In the genomic region with DNA sequence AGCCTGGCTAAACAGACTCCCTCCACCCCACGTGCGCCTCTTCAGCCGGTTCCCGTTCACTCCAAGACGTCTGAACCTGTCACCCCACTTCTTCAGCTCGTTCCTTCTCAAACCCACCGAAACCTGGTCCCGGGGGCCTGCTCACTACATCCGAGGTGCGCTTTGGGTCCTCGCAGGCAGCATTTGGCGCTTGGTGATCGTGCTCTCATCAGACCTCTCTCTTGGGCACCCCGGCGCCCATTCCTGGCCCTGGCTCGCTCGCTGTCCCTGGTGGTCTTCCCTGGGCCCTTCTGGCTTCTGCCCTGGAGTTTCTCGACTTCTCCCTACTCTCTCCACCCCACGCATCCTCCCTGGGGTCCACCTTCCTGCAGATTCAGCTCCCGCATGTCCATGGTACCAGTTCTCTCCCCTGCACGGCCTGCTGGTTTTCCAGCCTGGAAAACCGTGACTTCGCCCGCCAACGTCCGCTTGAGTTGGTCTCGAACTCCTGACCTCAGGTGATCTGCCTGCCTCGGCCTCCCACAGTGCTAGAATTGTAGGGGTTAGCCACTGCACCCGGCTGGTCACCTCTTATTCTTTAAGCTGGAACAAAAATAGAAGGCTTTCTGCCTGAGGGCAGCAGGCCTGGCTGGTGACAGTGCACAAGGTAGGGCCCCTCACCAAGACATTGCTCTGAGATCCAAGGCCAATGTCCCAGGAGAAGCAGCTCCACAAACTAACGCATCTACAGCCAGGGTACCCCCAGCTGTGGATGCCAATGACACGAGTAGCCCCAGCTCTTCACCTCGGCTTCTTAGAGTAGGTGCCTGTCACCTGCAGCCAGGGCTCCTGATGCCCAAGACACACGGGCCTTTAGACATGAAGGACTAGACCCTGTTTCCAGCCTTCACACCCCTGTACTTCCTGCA, we compare ENCODE assay signal across 8 cellular contexts. TPM values are rescaled to one million over a fixed set of nuclear protein-coding genes. Genes with fewer than 3 reads are reported as not detected.
DNase-seq lines count a peak whose midpoint lies in the region; ATAC-seq and TF ChIP-seq lines count a peak whose summit lies in the region.

No MANE protein-coding gene starts in this region.

- H3K27me3 Mint-ChIP-seq in CD4-positive, alpha-beta memory T cell, result no peaks in the 10 kb centered on the region
- H3K27me3 Mint-ChIP-seq in effector memory CD8-positive, alpha-beta T cell, result no peaks in the 10 kb centered on the region
- H3K27me3 Mint-ChIP-seq in neural progenitor cell (ENCODE audit: insufficient read depth, low read depth), result peaks cover 15% of the 10 kb centered on the region

- H3K27ac Mint-ChIP-seq in CD4-positive, alpha-beta memory T cell, result peak overlapping the region; percentile 80 to 92 (median 88)
- peak overlapping the region; percentile 81 to 88 for H3K27ac Mint-ChIP-seq in effector memory CD8-positive, alpha-beta T cell
- H3K27ac Mint-ChIP-seq in neural progenitor cell, result peak overlapping the region; percentile 89

- peak overlapping the region; percentile 87 to 94 (median 91) for H3K4me3 Mint-ChIP-seq in CD4-positive, alpha-beta memory T cell
- H3K4me3 Mint-ChIP-seq in effector memory CD8-positive, alpha-beta T cell, result peak overlapping the region; percentile 90
- peak overlapping the region; percentile 90 for H3K4me3 Mint-ChIP-seq in neural progenitor cell

- peaks cover 55% of the 10 kb centered on the region for H3K4me1 ChIP-seq in CD4-positive, alpha-beta memory T cell (ENCODE audit: insufficient read depth, low read length)
- peaks cover 5% of the 10 kb centered on the region for H3K4me1 ChIP-seq in neural progenitor cell

- POLR2A ChIA-PET in CD4-positive, alpha-beta memory T cell (lab: Charles Lee; ENCODE audit: partially characterized antibody), result interaction anchor here (0.7 to 5.6 kb wide), 25 partner anchors 9 to 389 kb away, joined by 3 to 56 read pairs (median 4); partner anchors contain the start of genes COTL1, KLHL36 and MBTPS1

- H3K36me3 ChIP-seq in CD4-positive, alpha-beta memory T cell (ENCODE audit: insufficient read depth, low read length), result no peaks in the 10 kb centered on the region
- H3K36me3 ChIP-seq in MG63 (peaks cover 4% of the 10 kb centered on the region; the same call in 1 of the 2 replicates), neural progenitor cell (no peaks in the 10 kb centered on the region)

- TF ChIP-seq CTCF in neural progenitor cell (IDR thresholded peaks at IDR 0.05), result no peak

- H4K20me1 ChIP-seq in neural progenitor cell (ENCODE audit: low read depth), result no peaks in the 10 kb centered on the region

- no peak for ATAC-seq in effector memory CD8-positive, alpha-beta T cell (replicated peaks)

- no peaks in the 10 kb centered on the region for H3K9me3 Mint-ChIP-seq in CD4-positive, alpha-beta memory T cell
- H3K9me3 Mint-ChIP-seq in effector memory CD8-positive, alpha-beta T cell, result no peaks in the 10 kb centered on the region
- H3K9me3 Mint-ChIP-seq in neural progenitor cell, result no peaks in the 10 kb centered on the region

- no peaks in the 10 kb centered on the region for H3K9me3 ChIP-seq in CD4-positive, alpha-beta memory T cell (ENCODE audit: control insufficient read depth in 1 of 2, low read length in 2 of 2)
- no peaks in the 10 kb centered on the region for H3K9me3 ChIP-seq in MG63
- H3K9me3 ChIP-seq in neural progenitor cell (ENCODE audit: low read depth), result no peaks in the 10 kb centered on the region

- H2AFZ ChIP-seq in neural progenitor cell (replicated peaks), result no peak overlapping the region

- intact Hi-C loops in CD4-positive, alpha-beta memory T cell (cut with micrococcal nuclease), result loop anchor here (1.0 kb wide), 1 partner anchor 9 kb away; no protein-coding TSS in a partner anchor

- H3K27ac ChIP-seq in CD4-positive, alpha-beta memory T cell (ENCODE audit: low read depth, low read length), result peak overlapping the region; percentile 74
- H3K27ac ChIP-seq in neural progenitor cell, result no peak overlapping the region

- H3K4me2 ChIP-seq in neural progenitor cell, result peak overlapping the region; percentile 83

- no peak for DNase-seq in CD4-positive, alpha-beta memory T cell
- DNase-seq in MG63, result no peak
- DNase-seq in effector memory CD8-positive, alpha-beta T cell, result no peak
- DNase-seq in neural progenitor cell (ENCODE audit: low spot score), result peak; percentile 20
- DNase-seq in G401 (ENCODE audit: low spot score), result no peak
- no peak for DNase-seq in NCI-H345 (lab: John Stamatoyannopoulos, UW)
- DNase-seq in NK-92 treated with Interleukin-12 subunit alpha and Interleukin-12 subunit beta, amount 100 ng/mL, for 24 hours (lab: John Stamatoyannopoulos, UW), result no peak
- DNase-seq in SHP77 treated with DMSO at 0.1 percent for 48 hours (lab: John Stamatoyannopoulos, UW), result no peak

- peaks cover 33 to 59% (median 44%) of the 10 kb centered on the region in 4 donors for H3K4me1 Mint-ChIP-seq in CD4-positive, alpha-beta memory T cell
- H3K4me1 Mint-ChIP-seq in effector memory CD8-positive, alpha-beta T cell (ENCODE audit: low read depth in 2 of 2), result peaks cover 26 to 34% of the 10 kb centered on the region in 2 donors
- H3K4me1 Mint-ChIP-seq in neural progenitor cell, result peaks cover 33% of the 10 kb centered on the region

- H3K27me3 ChIP-seq in CD4-positive, alpha-beta memory T cell (ENCODE audit: insufficient read depth, low read length), result no peaks in the 10 kb centered on the region
- H3K27me3 ChIP-seq in MG63, result no peaks in the 10 kb centered on the region
- no peaks in the 10 kb centered on the region for H3K27me3 ChIP-seq in neural progenitor cell

- CTCF ChIA-PET in CD4-positive, alpha-beta memory T cell (lab: Charles Lee; ENCODE audit: partially characterized antibody), result interaction anchor here (0.7 to 14.7 kb wide), 42 partner anchors 10 to 449 kb away, joined by 3 to 358 read pairs (median 4); partner anchors contain the start of genes COTL1 and KLHL36

- H3K9ac ChIP-seq in neural progenitor cell, result no peak overlapping the region

- peaks cover 0 to 4% of the 10 kb centered on the region in 2 donors for H3K36me3 Mint-ChIP-seq in CD4-positive, alpha-beta memory T cell
- H3K36me3 Mint-ChIP-seq in effector memory CD8-positive, alpha-beta T cell (ENCODE audit: insufficient read depth), result peaks cover 9% of the 10 kb centered on the region
- peaks cover 4% of the 10 kb centered on the region for H3K36me3 Mint-ChIP-seq in neural progenitor cell

- H3K4me3 ChIP-seq in CD4-positive, alpha-beta memory T cell (ENCODE audit: low read length in 2 of 2), result peak overlapping the region; percentile 84 to 85
- H3K4me3 ChIP-seq in MG63, result peak overlapping the region; percentile 91
- peak overlapping the region; percentile 89 for H3K4me3 ChIP-seq in neural progenitor cell

- peaks cover 5% of the 10 kb centered on the region for H3K79me2 ChIP-seq in neural progenitor cell (ENCODE audit: low read depth)

- no peaks in the 10 kb centered on the region for H3F3A ChIP-seq in neural progenitor cell (ENCODE audit: low read depth)

- in situ Hi-C loops in G401 (cut with HindIII; ENCODE audit: low sequenced_read_pairs), result no loop called here

RNA-seq across cellular contexts. Expression of gene MEAK7, which starts 1.0 kb away (rescaled TPM):
- 10 to 100 TPM; 13.6 to 16.8 TPM for total RNA-seq in CD4-positive, alpha-beta memory T cell
- polyA plus RNA-seq in CD4-positive, alpha-beta memory T cell, result 1 to 10 TPM; 3.3 to 8.6 TPM
- 12.3 and 15.0 TPM in 2 replicates for total RNA-seq in MG63 (2014; rRNA removed; shearing (Covaris generic); ENCODE audit: low replicate concordance)
- total RNA-seq in neural progenitor cell (ENCODE audit: low replicate concordance), result 18.4 and 22.5 TPM in 2 replicates
- 6.0 and 16.5 TPM in 2 replicates for total RNA-seq in G401 (2014; rRNA removed; shearing (Covaris generic))
